ENCODE assay signal across 9 cellular contexts in genomic region chr20:53652859-53653520, GRCh38. TPM values are rescaled to one million over a fixed set of nuclear protein-coding genes. Genes with fewer than 3 reads are reported as not detected.
DNase-seq lines count a peak whose midpoint lies in the region; FAIRE-seq and TF ChIP-seq lines count a peak whose summit lies in the region.
"Had no signal": no experiment of that assay in that cellular context is flagged by ENCODE, and none has a peak within 500 bp of the region (broad histone marks: within the 10 kb centered on the region; RNA-seq: fewer than 3 reads in every experiment).

No MANE protein-coding gene starts in this region.

- H3K36me3 ChIP-seq in colonic mucosa (no peaks in the 10 kb centered on the region), neutrophil (no peaks in the 10 kb centered on the region), brain microvascular endothelial cell (replicated peaks) (no peaks in the 10 kb centered on the region), WERI-Rb-1 (no peaks in the 10 kb centered on the region)

- peak overlapping the region; percentile 50; the same call in 1 of the 2 replicates for H3K4me3 ChIP-seq in GM08714 (ENCODE audit: low read length)
- H3K4me3 ChIP-seq in colonic mucosa: no peak overlapping the region
- peak overlapping the region in 1 of 2 experiments; percentile 1 for H3K4me3 ChIP-seq in neutrophil (ENCODE audit: low read depth in 1 of 2, low read length in 1 of 2)
- no peak overlapping the region for H3K4me3 ChIP-seq in brain microvascular endothelial cell (ENCODE audit: low read depth, low read length)
- H3K4me3 ChIP-seq in WERI-Rb-1 (ENCODE audit: low read depth, low read length): no peak overlapping the region

- peak overlapping the region in 1 of 2 donors; percentile 70 for H3K9ac ChIP-seq in colonic mucosa (ENCODE audit: low read depth in 2 of 2, low read length in 2 of 2)

- TF ChIP-seq CTCF in colonic mucosa (IDR thresholded peaks at IDR 0.05) (no peak), neutrophil (IDR thresholded peaks at IDR 0.05) (no peak), brain microvascular endothelial cell (IDR thresholded peaks at IDR 0.05; ENCODE audit: low read depth, low read length, missing control alignments) (no peak), WERI-Rb-1 (IDR thresholded peaks at IDR 0.05; ENCODE audit: low read depth, low read length) (no peak)

- DNase-seq in HTR-8/SVneo (ENCODE audit: insufficient read length, low spot score) (no peak), colonic mucosa (no peak), NCI-H774 (lab: John Stamatoyannopoulos, UW) (no peak), brain microvascular endothelial cell (no peak), WERI-Rb-1 (no peak)
- DNase-seq in stimulated activated CD4-positive, alpha-beta T cell treated with anti-CD3 and anti-CD28 coated beads, Interleukin-4, amount 100 ng/mL, for 24 hours: no peak
- DNase-seq: NCI-H526 treated with DMSO at 0.1 percent for 48 hours had no signal

- intact Hi-C loops in colonic mucosa (cut with DNase I): no loop called here

- in situ Hi-C loops in brain microvascular endothelial cell (cut with HindIII; ENCODE audit: low pct_ligation_motif_present, low sequenced_read_pairs): no loop called here

- H3K27me3 ChIP-seq in colonic mucosa: no peaks in the 10 kb centered on the region
- H3K27me3 ChIP-seq in neutrophil: no peaks in the 10 kb centered on the region
- H3K27me3 ChIP-seq in brain microvascular endothelial cell (replicated peaks): no peaks in the 10 kb centered on the region
- no peaks in the 10 kb centered on the region for H3K27me3 ChIP-seq in WERI-Rb-1 (ENCODE audit: insufficient read depth, low read depth, severe bottlenecking)

- H3K4me1 ChIP-seq in colonic mucosa (peaks cover 10% of the 10 kb centered on the region), neutrophil (ENCODE audit: control insufficient read depth in 1 of 2, insufficient read depth in 1 of 2, low read depth in 1 of 2, low read length in 1 of 2) (peaks cover 52 to 59% of the 10 kb centered on the region in 2 experiments)

- H3K27ac ChIP-seq in colonic mucosa: peak overlapping the region; percentile 80
- H3K27ac ChIP-seq in neutrophil: peak overlapping the region; percentile 79
- H3K27ac ChIP-seq in brain microvascular endothelial cell: no peak overlapping the region
- H3K27ac ChIP-seq in WERI-Rb-1: no peak overlapping the region

- FAIRE-seq in HTR-8/SVneo (lab: Jason Lieb, UNC): peak; percentile 28

- H3K9me3 ChIP-seq in colonic mucosa (no peaks in the 10 kb centered on the region), neutrophil (no peaks in the 10 kb centered on the region), WERI-Rb-1 (ENCODE audit: severe bottlenecking) (no peaks in the 10 kb centered on the region)

RNA-seq across cellular contexts. Expression of gene ZNF217, which starts 59.4 kb away (rescaled TPM):
- total RNA-seq in colonic mucosa: 10 to 100 TPM; 45.7 to 73.0 TPM

Comparison
In these comparisons a context has a peak if more than half of its experiments do, and no peak if none do; other contexts are left out.
1. H3K27ac ChIP-seq: peak in colonic mucosa (single experiment) and neutrophil (single experiment); none in brain microvascular endothelial cell (single experiment) and WERI-Rb-1 (single experiment).